1 cellular context compared by ENCODE assay signal in genomic region chr11:88335284-88335683, GRCh38.
TF ChIP-seq lines count a peak whose summit lies in the region.

No MANE protein-coding gene starts in this region.

TF ChIP-seq in A549, 52 proteins besides CTCF, POLR2A, EP300 and RAD21:
- TF ChIP-seq FOSL2 (IDR thresholded peaks at IDR 0.05), result no peak
- no peak for TF ChIP-seq FOSL2 (CRISPR knock-in tag; IDR thresholded peaks at IDR 0.05)
- TF ChIP-seq CEBPB (IDR thresholded peaks at IDR 0.05), result peak; percentile 29 to 45; a peak in 2 of 4 replicates
